ENCODE assay signal across 16 cellular contexts in the genomic region with DNA sequence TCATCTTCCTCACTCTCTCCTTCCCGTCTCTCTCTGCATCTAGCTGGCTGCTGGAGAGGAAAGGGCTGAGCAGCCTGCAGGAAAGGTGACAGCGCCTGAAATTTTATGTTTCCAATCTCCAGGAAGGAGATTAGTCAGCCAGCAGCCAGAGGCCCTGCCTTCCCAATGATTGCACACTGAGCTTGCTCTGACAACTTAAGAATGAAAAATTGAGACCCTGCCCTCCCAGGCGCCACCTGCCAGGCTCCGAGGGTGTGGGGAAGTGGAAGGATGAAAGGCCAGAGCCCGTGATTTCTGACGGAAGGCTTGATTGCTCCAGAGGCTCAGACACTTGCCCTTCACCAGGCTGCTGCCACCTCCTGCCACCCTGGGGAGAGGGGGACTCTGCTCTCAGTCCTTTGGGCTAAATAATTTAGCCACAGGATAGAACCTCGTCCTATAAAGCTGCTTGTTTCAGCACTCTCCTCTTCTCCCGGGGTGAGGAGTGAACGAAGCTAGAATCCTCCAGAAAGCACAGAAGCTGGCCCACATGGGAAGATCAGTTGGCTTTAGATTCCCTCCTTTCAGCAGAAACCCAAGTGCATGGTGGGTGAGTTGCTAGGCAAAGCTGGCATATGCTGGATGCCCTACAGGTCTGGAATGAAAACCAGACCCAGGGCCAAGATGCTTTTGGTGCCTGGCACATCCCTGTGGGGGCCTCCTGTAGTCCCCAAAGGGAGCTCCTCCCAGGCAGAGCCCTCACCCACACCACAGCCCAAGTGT. TPM values are rescaled to one million over a fixed set of nuclear protein-coding genes. Genes with fewer than 3 reads are reported as not detected.
A peak's percentile ranks its signal among the peaks of the same experiment; 100 is the strongest.
DNase-seq lines count a peak whose midpoint lies in the region; ATAC-seq, FAIRE-seq and TF ChIP-seq lines count a peak whose summit lies in the region.
"Had no signal": no experiment of that assay in that cellular context is flagged by ENCODE, and none has a peak within 500 bp of the region (broad histone marks: within the 10 kb centered on the region; RNA-seq: fewer than 3 reads in every experiment).

No MANE protein-coding gene starts in this region.

- no peaks in the 10 kb centered on the region for H3K27me3 ChIP-seq in endothelial cell of umbilical vein (ENCODE audit: control insufficient read depth in 2 of 2, insufficient read depth in 2 of 2, low read length in 2 of 2)
- no peaks in the 10 kb centered on the region for H3K27me3 ChIP-seq in left ventricle myocardium inferior (ENCODE audit: low read depth)

- H3K4me3 ChIP-seq in endothelial cell of umbilical vein (replicated peaks in 1 of 3; ENCODE audit: insufficient read depth in 1 of 3, low read depth in 1 of 3, low read length in 3 of 3) (no peak overlapping the region), left ventricle myocardium inferior (no peak overlapping the region)
- H3K4me3 ChIP-seq: PC-9, SK-N-MC had no signal

- H4K20me1 ChIP-seq in endothelial cell of umbilical vein (replicated peaks; ENCODE audit: control insufficient read depth, extremely low read depth, insufficient read depth, low read length) = no peaks in the 10 kb centered on the region

- H3K9me1 ChIP-seq in endothelial cell of umbilical vein (replicated peaks; ENCODE audit: control insufficient read depth, extremely low read depth, insufficient read depth, low read length) = no peaks in the 10 kb centered on the region

- no peaks in the 10 kb centered on the region for H3K4me1 Mint-ChIP-seq in activated CD4-positive, alpha-beta T cell treated with anti-CD3 and anti-CD28 coated beads, Interleukin-2, amount 10 ng/mL, durations not matched to agents 7 days and 5 days

- no peak for TF ChIP-seq POLR2A in endothelial cell of umbilical vein (IDR thresholded peaks at IDR 0.05; ENCODE audit: low read depth, low read length)

- H3K36me3 Mint-ChIP-seq in activated CD4-positive, alpha-beta T cell treated with anti-CD3 and anti-CD28 coated beads, Interleukin-2, amount 10 ng/mL, durations not matched to agents 7 days and 5 days (ENCODE audit: low read depth) = no peaks in the 10 kb centered on the region

- POLR2A ChIA-PET in activated CD4-positive, alpha-beta T cell treated with anti-CD3 and anti-CD28 coated beads, Interleukin-2, amount 10 ng/mL, durations not matched to agents 7 days and 5 days (lab: Charles Lee) = no interaction called here
- POLR2A ChIA-PET in endothelial cell of umbilical vein (lab: Charles Lee) = interaction anchor here (1.0 kb wide), 1 partner anchor 13 kb away, joined by 3 read pairs; no protein-coding TSS in a partner anchor

- intact Hi-C loops in endothelial cell of umbilical vein (cut with micrococcal nuclease) = loop anchor here (1.0 to 2.0 kb wide), 2 partner anchors 27 to 35 kb away; no protein-coding TSS in a partner anchor
- intact Hi-C loops in left ventricle myocardium inferior (cut with micrococcal nuclease) = no loop called here

- H3K4me2 ChIP-seq in endothelial cell of umbilical vein (ENCODE audit: insufficient read depth, low read length) = peak overlapping the region; percentile 1
- H3K4me2 ChIP-seq: PC-9 had no signal

- dilution Hi-C loops in endothelial cell of umbilical vein (cut with MboI; ENCODE audit: extremely low pct_ligation_motif_present, low sequenced_read_pairs) = no loop called here

- H3K9ac ChIP-seq in endothelial cell of umbilical vein (replicated peaks; ENCODE audit: extremely low read depth, insufficient read depth, low read length) = no peak overlapping the region

- no TSS peak for BruUV-seq in endothelial cell of umbilical vein (replicated peaks; lab: Mats Ljungman, UMichigan)

- H3K27me3 Mint-ChIP-seq in activated CD4-positive, alpha-beta T cell treated with anti-CD3 and anti-CD28 coated beads, Interleukin-2, amount 10 ng/mL, durations not matched to agents 7 days and 5 days = no peaks in the 10 kb centered on the region
- H3K27me3 Mint-ChIP-seq: CD4-positive, alpha-beta T cell had no signal

- no peak overlapping the region for H3K27ac ChIP-seq in endothelial cell of umbilical vein (ENCODE audit: insufficient read depth, low read depth, low read length)
- H3K27ac ChIP-seq in left ventricle myocardium inferior (replicated peaks) = no peak overlapping the region
- H3K27ac ChIP-seq: PC-9, SK-N-MC had no signal

- H3K36me3 ChIP-seq in endothelial cell of umbilical vein (ENCODE audit: control insufficient read depth in 2 of 2, extremely low read depth in 1 of 2, insufficient read depth in 2 of 2, low read length in 2 of 2) (peaks cover 0 to 4% of the 10 kb centered on the region in 2 experiments), left ventricle myocardium inferior (peaks cover 17% of the 10 kb centered on the region)

- no peak for TF ChIP-seq CTCF in endothelial cell of umbilical vein (IDR thresholded peaks at IDR 0.05; ENCODE audit: extremely low read depth in 1 of 2, insufficient read depth in 1 of 2, low read depth in 1 of 2, low read length in 2 of 2)
- TF ChIP-seq CTCF in left ventricle myocardium inferior (IDR thresholded peaks at IDR 0.05; ENCODE audit: borderline replicate concordance) = no peak

- peak overlapping the region; percentile 13 for H3K27ac Mint-ChIP-seq in activated CD4-positive, alpha-beta T cell treated with anti-CD3 and anti-CD28 coated beads, Interleukin-2, amount 10 ng/mL, durations not matched to agents 7 days and 5 days
- H3K27ac Mint-ChIP-seq: CD4-positive, alpha-beta T cell had no signal

- H2AFZ ChIP-seq in endothelial cell of umbilical vein (ENCODE audit: low read depth, low read length) = no peak overlapping the region
- H2AFZ ChIP-seq: PC-9 had no signal

- no peak overlapping the region for H3K4me3 Mint-ChIP-seq in activated CD4-positive, alpha-beta T cell treated with anti-CD3 and anti-CD28 coated beads, Interleukin-2, amount 10 ng/mL, durations not matched to agents 7 days and 5 days
- H3K4me3 Mint-ChIP-seq: CD4-positive, alpha-beta T cell had no signal

- peak; percentile 92 for FAIRE-seq in endothelial cell of umbilical vein (lab: Jason Lieb, UNC)

- H3K4me1 ChIP-seq in endothelial cell of umbilical vein (ENCODE audit: control insufficient read depth, extremely low read depth, insufficient read depth, low read length) (peaks cover 13% of the 10 kb centered on the region), left ventricle myocardium inferior (peaks cover 13% of the 10 kb centered on the region)

- H3K79me2 ChIP-seq in endothelial cell of umbilical vein (ENCODE audit: control insufficient read depth, insufficient read depth, low read length) = no peaks in the 10 kb centered on the region

- no peaks in the 10 kb centered on the region for H3K9me3 ChIP-seq in endothelial cell of umbilical vein (replicated peaks; ENCODE audit: control insufficient read depth, insufficient read depth, low read length)
- no peaks in the 10 kb centered on the region for H3K9me3 ChIP-seq in left ventricle myocardium inferior (replicated peaks)

- DNase-seq in activated CD4-positive, alpha-beta T cell treated with anti-CD3 and anti-CD28 coated beads, Interleukin-2, amount 10 ng/mL, durations not matched to agents 7 days and 5 days = no peak
- DNase-seq in activated CD4-positive, alpha-beta T cell treated with anti-CD3 and anti-CD28 coated beads, Interleukin-2, amount 50 U/mL, for 4 hours = no peak
- DNase-seq in NCI-H82 treated with DMSO at 0.1 percent for 48 hours (lab: John Stamatoyannopoulos, UW; ENCODE audit: unreplicated experiment) (peak; percentile 79), endothelial cell of umbilical vein (ENCODE audit: low read depth, low spot score) (peak; percentile 77), left ventricle myocardium inferior (no peak), COR-L47 (lab: John Stamatoyannopoulos, UW) (no peak)
- DNase-seq in activated T-cell treated with anti-CD3 and anti-CD28 coated beads, Interleukin-2, amount 50 U/mL, for 1 hour = no peak
- DNase-seq: AML-193; CD4-positive, alpha-beta T cell; EL; GOT3; KBM-7; NCI-H526 treated with DMSO at 0.1 percent for 48 hours; PC-9 had no signal

- no peak for ATAC-seq in HG03565 (IDR thresholded peaks at IDR 0.05; ENCODE audit: unreplicated experiment)

- no peaks in the 10 kb centered on the region for H3K9me3 Mint-ChIP-seq in activated CD4-positive, alpha-beta T cell treated with anti-CD3 and anti-CD28 coated beads, Interleukin-2, amount 10 ng/mL, durations not matched to agents 7 days and 5 days
- H3K9me3 Mint-ChIP-seq: CD4-positive, alpha-beta T cell had no signal

- CTCF ChIA-PET in activated CD4-positive, alpha-beta T cell treated with anti-CD3 and anti-CD28 coated beads, Interleukin-2, amount 10 ng/mL, durations not matched to agents 7 days and 5 days (lab: Charles Lee) = interaction anchor here (0.7 to 1.6 kb wide), 3 partner anchors 14 to 198 kb away, joined by 3 to 6 read pairs (median 3); no protein-coding TSS in a partner anchor
- CTCF ChIA-PET in endothelial cell of umbilical vein (lab: Charles Lee) = interaction anchor here (0.9 to 3.7 kb wide), 12 partner anchors 14 to 47 kb away, joined by 3 to 23 read pairs (median 4); partner anchors contain the start of genes FDXR and GRIN2C

RNA-seq across cellular contexts. Expression of gene GRIN2C, which starts 33.6 kb away (rescaled TPM):
- total RNA-seq in activated CD4-positive, alpha-beta T cell treated with anti-CD3 and anti-CD28 coated beads, Interleukin-2, amount 10 ng/mL, durations not matched to agents 7 days and 5 days = under 1 TPM; 0.20 to 0.25 TPM
- total RNA-seq in endothelial cell of umbilical vein (0.09 and 0.60 TPM in 2 replicates), left ventricle myocardium inferior (0.52 TPM)
- polyA plus RNA-seq in endothelial cell of umbilical vein = 0.03 and 0.04 TPM in 2 replicates
- polyA plus RNA-seq in endothelial cell of umbilical vein (2011; cell fraction: cytosol; rRNA removed) = 0.01 TPM in 2 replicates
- 0.17 and 0.25 TPM in 2 replicates for polyA plus RNA-seq in endothelial cell of umbilical vein (2011; cell fraction: nucleus; rRNA removed)
- polyA plus RNA-seq in endothelial cell of umbilical vein (2012) = 0.12 and 0.16 TPM in 2 replicates
- 0.04 and 0.15 TPM in 2 replicates for polyA minus RNA-seq in endothelial cell of umbilical vein
- not detected for polyA minus RNA-seq in endothelial cell of umbilical vein (2011; cell fraction: cytosol; rRNA and poly(A)+ RNA removed)
- polyA minus RNA-seq in endothelial cell of umbilical vein (2011; cell fraction: nucleus; rRNA and poly(A)+ RNA removed) = 0.10 and 0.14 TPM in 2 replicates
- total RNA-seq: CD4-positive, alpha-beta T cell had no signal

RNA-seq across cellular contexts. Expression of gene FDXR, which starts 46.7 kb away (rescaled TPM):
- total RNA-seq in activated CD4-positive, alpha-beta T cell treated with anti-CD3 and anti-CD28 coated beads, Interleukin-2, amount 10 ng/mL, durations not matched to agents 7 days and 5 days = 10 to 100 TPM; 36.0 to 43.4 TPM
- total RNA-seq in endothelial cell of umbilical vein (30.9 and 33.4 TPM in 2 replicates), left ventricle myocardium inferior (5.7 TPM)
- polyA plus RNA-seq in endothelial cell of umbilical vein = 19.7 and 20.4 TPM in 2 replicates
- 17.3 and 21.1 TPM in 2 replicates for polyA plus RNA-seq in endothelial cell of umbilical vein (2011; cell fraction: cytosol; rRNA removed)
- 26.4 and 27.8 TPM in 2 replicates for polyA plus RNA-seq in endothelial cell of umbilical vein (2011; cell fraction: nucleus; rRNA removed)
- polyA plus RNA-seq in endothelial cell of umbilical vein (2012) = 29.8 and 35.1 TPM in 2 replicates
- 8.5 and 9.8 TPM in 2 replicates for polyA minus RNA-seq in endothelial cell of umbilical vein
- polyA minus RNA-seq in endothelial cell of umbilical vein (2011; cell fraction: cytosol; rRNA and poly(A)+ RNA removed) = 10.9 TPM
- polyA minus RNA-seq in endothelial cell of umbilical vein (2011; cell fraction: nucleus; rRNA and poly(A)+ RNA removed) = 6.6 and 8.8 TPM in 2 replicates

RNA-seq across cellular contexts. Expression of gene NAT9, which starts 50.0 kb away (rescaled TPM):
- total RNA-seq in activated CD4-positive, alpha-beta T cell treated with anti-CD3 and anti-CD28 coated beads, Interleukin-2, amount 10 ng/mL, durations not matched to agents 7 days and 5 days = 10 to 100 TPM; 28.6 to 34.4 TPM
- total RNA-seq in endothelial cell of umbilical vein (44.8 and 45.8 TPM in 2 replicates), left ventricle myocardium inferior (18.6 TPM)
- polyA plus RNA-seq in endothelial cell of umbilical vein = 37.2 and 39.3 TPM in 2 replicates
- polyA plus RNA-seq in endothelial cell of umbilical vein (2011; cell fraction: cytosol; rRNA removed) = 32.6 and 39.8 TPM in 2 replicates
- 230 and 239 TPM in 2 replicates for polyA plus RNA-seq in endothelial cell of umbilical vein (2011; cell fraction: nucleus; rRNA removed)
- 45.3 and 53.6 TPM in 2 replicates for polyA plus RNA-seq in endothelial cell of umbilical vein (2012)
- polyA minus RNA-seq in endothelial cell of umbilical vein = 44.8 and 46.5 TPM in 2 replicates
- polyA minus RNA-seq in endothelial cell of umbilical vein (2011; cell fraction: cytosol; rRNA and poly(A)+ RNA removed) = 3.6 TPM
- polyA minus RNA-seq in endothelial cell of umbilical vein (2011; cell fraction: nucleus; rRNA and poly(A)+ RNA removed) = 32.7 and 34.2 TPM in 2 replicates

Comparison
In these comparisons a context has a peak if more than half of its experiments do, and no peak if none do; other contexts are left out.
1. DNase-seq: peak in NCI-H82 treated with DMSO at 0.1 percent for 48 hours (single experiment) and endothelial cell of umbilical vein (single experiment); none in activated CD4-positive, alpha-beta T cell treated with anti-CD3 and anti-CD28 coated beads, Interleukin-2, amount 10 ng/mL, durations not matched to agents 7 days and 5 days (single experiment), activated CD4-positive, alpha-beta T cell treated with anti-CD3 and anti-CD28 coated beads, Interleukin-2, amount 50 U/mL, for 4 hours (0 of 2), activated T-cell treated with anti-CD3 and anti-CD28 coated beads, Interleukin-2, amount 50 U/mL, for 1 hour (single experiment), left ventricle myocardium inferior (single experiment) and COR-L47 (single experiment).